Comparison of ENCODE assay signal across 9 cellular contexts in the genomic region with DNA sequence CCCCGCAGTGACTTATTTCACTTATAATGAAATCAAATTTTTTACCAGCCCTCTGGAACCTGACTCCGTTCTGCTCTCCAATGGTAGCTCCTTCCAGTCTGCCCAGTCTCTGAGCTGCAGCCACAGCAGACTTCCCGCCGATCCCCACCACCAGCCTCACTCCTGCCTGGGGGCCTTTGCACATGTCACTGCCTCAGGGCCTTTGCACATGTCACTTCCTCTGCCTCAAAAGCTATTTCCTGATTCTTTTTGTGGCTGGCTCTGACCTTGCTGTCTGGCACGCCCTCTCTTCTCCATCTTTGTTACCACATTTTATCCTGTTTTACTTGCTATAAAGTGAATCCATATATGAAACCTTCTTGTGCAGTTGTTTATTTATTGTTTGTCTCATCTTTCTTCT.
"Had no signal": no experiment of that assay in that cellular context is flagged by ENCODE, and none has a peak within 500 bp of the region (broad histone marks: within the 10 kb centered on the region; RNA-seq: fewer than 3 reads in every experiment).

No MANE protein-coding gene starts in this region.

- H3K4me2 ChIP-seq: GM23338 had no signal

- H3K9ac ChIP-seq: GM23248 had no signal

- H3K4me1 ChIP-seq: HAP-1 had no signal

- H3K9me3 ChIP-seq: HAP-1 had no signal

- ATAC-seq: GM23338, HCT116 had no signal

- H3K4me3 ChIP-seq: GM23248, GM23338, HAP-1 had no signal

- H3K27ac Mint-ChIP-seq: GM23338, H9, HFFc6 had no signal

- H3K27ac ChIP-seq: GM23248 had no signal

- DNase-seq: GM23248, GOT3, H7, H9, HCEC 1CT, HFFc6 had no signal

- H2AFZ ChIP-seq: GM23248, GM23338 had no signal

- H3K4me3 Mint-ChIP-seq: GM23338, H9, HFFc6 had no signal

- H3K36me3 ChIP-seq: HAP-1 had no signal
